Comparison of ENCODE assay signal across 22 cellular contexts in genomic region chr10:100982916-100983830, GRCh38. TPM values are rescaled to one million over a fixed set of nuclear protein-coding genes. Genes with fewer than 3 reads are reported as not detected.
A peak's percentile ranks its signal among the peaks of the same experiment; 100 is the strongest.
DNase-seq lines count a peak whose midpoint lies in the region; ATAC-seq and TF ChIP-seq lines count a peak whose summit lies in the region.
"Had no signal": no experiment of that assay in that cellular context is flagged by ENCODE, and none has a peak within 500 bp of the region (broad histone marks: within the 10 kb centered on the region; RNA-seq: fewer than 3 reads in every experiment).

No MANE protein-coding gene starts in this region.

- H3K4me3 ChIP-seq in HUES6 (ENCODE audit: low read depth, low read length) (no peak overlapping the region), endodermal cell (ENCODE audit: low read length) (no peak overlapping the region), ovary (no peak overlapping the region)
- H3K4me3 ChIP-seq: GM23338, lung, SJSA1, thyroid gland had no signal

- no peak for TF ChIP-seq CTCF in CD14-positive monocyte (IDR thresholded peaks at IDR 0.05)
- no peak for TF ChIP-seq CTCF in endodermal cell (conservative IDR thresholded peaks at IDR 0.05)
- TF ChIP-seq CTCF in ovary (IDR thresholded peaks at IDR 0.05), result no peak
- no peak for TF ChIP-seq CTCF in glutamatergic neuron (IDR thresholded peaks at IDR 0.05; ENCODE audit: partially characterized antibody, unreplicated experiment)

- H3K9me3 Mint-ChIP-seq in CD14-positive monocyte (peaks cover 0 to 6% (median 3%) of the 10 kb centered on the region in 7 donors), endodermal cell (no peaks in the 10 kb centered on the region), glutamatergic neuron (ENCODE audit: unreplicated experiment) (peaks cover 5% of the 10 kb centered on the region)
- H3K9me3 Mint-ChIP-seq: CD4-positive, alpha-beta memory T cell; stimulated activated memory B cell treated with anti-CD40 and anti-IgM and Interleukin-4, amounts not matched to agents 10 μg/mL and 1 μg/mL and 100 μg/mL, for 72 hours had no signal

- H3K27me3 Mint-ChIP-seq in CD14-positive monocyte (ENCODE audit: low read depth in 3 of 3) (peaks cover 0 to 2% (median 2%) of the 10 kb centered on the region in 3 donors), endodermal cell (ENCODE audit: insufficient read depth) (no peaks in the 10 kb centered on the region), glutamatergic neuron (ENCODE audit: unreplicated experiment) (peaks cover 13% of the 10 kb centered on the region)
- H3K27me3 Mint-ChIP-seq: activated naive CD8-positive, alpha-beta T cell; CD4-positive, alpha-beta memory T cell; stimulated activated memory B cell treated with anti-CD40 and anti-IgM and Interleukin-4, amounts not matched to agents 10 μg/mL and 1 μg/mL and 100 μg/mL, for 72 hours had no signal

- H3K36me3 ChIP-seq in HUES6 (ENCODE audit: control insufficient read depth, insufficient read depth, low read length), result peaks cover 43% of the 10 kb centered on the region
- peaks cover 39% of the 10 kb centered on the region for H3K36me3 ChIP-seq in endodermal cell (ENCODE audit: control insufficient read depth, insufficient read depth, low read length)
- H3K36me3 ChIP-seq in ovary, result no peaks in the 10 kb centered on the region

- no peak overlapping the region for H3K27ac ChIP-seq in HUES6 (ENCODE audit: low read depth, low read length)
- no peak overlapping the region for H3K27ac ChIP-seq in endodermal cell (ENCODE audit: low read depth, low read length)
- no peak overlapping the region for H3K27ac ChIP-seq in ovary
- H3K27ac ChIP-seq: KMS-11, SJSA1, thyroid gland had no signal

- intact Hi-C loops in CD14-positive monocyte (cut with micrococcal nuclease) (loop anchor here in 1 of 2 donors (10.0 kb wide), 1 partner anchor 68 kb away; the partner anchor contains the start of gene SLF2), ovary (cut with DNase I) (no loop called here)

- TF ChIP-seq POLR2A in ovary (IDR thresholded peaks at IDR 0.05), result no peak

- no peak overlapping the region for H3K27ac Mint-ChIP-seq in CD14-positive monocyte
- H3K27ac Mint-ChIP-seq in endodermal cell, result no peak overlapping the region
- H3K27ac Mint-ChIP-seq in glutamatergic neuron (ENCODE audit: unreplicated experiment), result no peak overlapping the region
- H3K27ac Mint-ChIP-seq: activated naive CD8-positive, alpha-beta T cell; GM23338; stimulated activated memory B cell treated with anti-CD40 and anti-IgM and Interleukin-4, amounts not matched to agents 10 μg/mL and 1 μg/mL and 100 μg/mL, for 72 hours had no signal

- peaks cover 44 to 46% of the 10 kb centered on the region in 2 donors for H3K36me3 Mint-ChIP-seq in CD14-positive monocyte
- peaks cover 40% of the 10 kb centered on the region for H3K36me3 Mint-ChIP-seq in endodermal cell (ENCODE audit: low read depth)
- H3K36me3 Mint-ChIP-seq in glutamatergic neuron (ENCODE audit: unreplicated experiment), result no peaks in the 10 kb centered on the region

- ATAC-seq in HG03469 (IDR thresholded peaks at IDR 0.05; ENCODE audit: unreplicated experiment), result no peak
- no peak for ATAC-seq in activated CD4-positive, CD25-positive, alpha-beta regulatory T cell treated with anti-CD3 and anti-CD28 coated beads, Interleukin-2, amount 50 U/mL, for 24 hours
- ATAC-seq: GM23338; stimulated activated memory B cell treated with anti-CD40 and anti-IgM and Interleukin-4, amounts not matched to agents 10 μg/mL and 1 μg/mL and 100 μg/mL, for 72 hours had no signal

- TF ChIP-seq EP300 in ovary (IDR thresholded peaks at IDR 0.05), result no peak

- DNase-seq in CD14-positive monocyte (ENCODE audit: low spot score) (peak; percentile 37), endodermal cell (peak; percentile 39), ovary (peak in 4 of 5 donors; percentile 10 to 33 (median 20)), glutamatergic neuron (no peak)
- DNase-seq in stimulated activated naive CD4-positive, alpha-beta T cell treated with Interleukin-2 at 50 U/mL for 16 hours (lab: John Stamatoyannopoulos, UW), result no peak
- DNase-seq: activated CD4-positive, alpha-beta T cell treated with anti-CD3 and anti-CD28 coated beads, Interleukin-2, amount 50 U/mL, for 4 hours; CD4-positive, alpha-beta memory T cell; cortex of kidney; DMS53; MV-4-11; NCI-H1930; T-helper 2 cell; thyroid gland had no signal

- H3K9me3 ChIP-seq in HUES6 (ENCODE audit: control insufficient read depth, insufficient read depth, low read depth, low read length), result no peaks in the 10 kb centered on the region
- no peaks in the 10 kb centered on the region for H3K9me3 ChIP-seq in endodermal cell (ENCODE audit: control insufficient read depth, low read length)
- no peaks in the 10 kb centered on the region for H3K9me3 ChIP-seq in ovary
- H3K9me3 ChIP-seq: SJSA1, thyroid gland had no signal

- H3K27me3 ChIP-seq in HUES6 (ENCODE audit: control insufficient read depth, insufficient read depth, low read length) (no peaks in the 10 kb centered on the region), endodermal cell (ENCODE audit: control insufficient read depth, insufficient read depth, low read length, poor library complexity, severe bottlenecking) (no peaks in the 10 kb centered on the region), ovary (no peaks in the 10 kb centered on the region)
- H3K27me3 ChIP-seq: SJSA1, thyroid gland had no signal

- no peaks in the 10 kb centered on the region; the same call in 1 of the 2 replicates for H3K4me1 ChIP-seq in HUES6 (ENCODE audit: control insufficient read depth, insufficient read depth, low read length)
- H3K4me1 ChIP-seq in endodermal cell (ENCODE audit: control insufficient read depth, insufficient read depth, low read length), result no peaks in the 10 kb centered on the region
- H3K4me1 ChIP-seq in ovary (ENCODE audit: insufficient read depth), result peaks cover 10% of the 10 kb centered on the region

- H3K4me1 Mint-ChIP-seq in CD14-positive monocyte (peaks cover 19% of the 10 kb centered on the region), endodermal cell (peaks cover 9% of the 10 kb centered on the region), glutamatergic neuron (ENCODE audit: low read depth, unreplicated experiment) (peaks cover 7% of the 10 kb centered on the region)

- no peak overlapping the region for H3K4me3 Mint-ChIP-seq in CD14-positive monocyte
- no peak overlapping the region for H3K4me3 Mint-ChIP-seq in endodermal cell
- no peak overlapping the region for H3K4me3 Mint-ChIP-seq in glutamatergic neuron (ENCODE audit: unreplicated experiment)
- H3K4me3 Mint-ChIP-seq: activated naive CD8-positive, alpha-beta T cell; GM23338; stimulated activated memory B cell treated with anti-CD40 and anti-IgM and Interleukin-4, amounts not matched to agents 10 μg/mL and 1 μg/mL and 100 μg/mL, for 72 hours had no signal

- H3K9ac ChIP-seq in HUES6 (ENCODE audit: low read length) (peak overlapping the region; percentile 6), endodermal cell (ENCODE audit: extremely low read depth, low read length, poor library complexity, severe bottlenecking) (no peak overlapping the region)
- H3K9ac ChIP-seq: KMS-11 had no signal

- 93 to 94% methylated on average over 15 to 24 of the region's 24 CpGs for WGBS in endodermal cell (ENCODE audit: insufficient coverage in 1 of 2, insufficient read length in 1 of 2), 2 experiments
- WGBS in ovary, 3 donors, result 83 to 88% (median 85%) methylated on average over 18 to 24 of the region's 24 CpGs

RNA-seq across cellular contexts. Expression of gene MRPL43, which starts 4.1 kb away (rescaled TPM):
- polyA plus RNA-seq in CD14-positive monocyte (100 to 1,000 TPM in 1 of 2 donors, 10 to 100 TPM in 1; 98.0 to 123 TPM), ovary (100 to 1,000 TPM in 1 of 2 donors, 10 to 100 TPM in 1; 56.6 to 126 TPM)
- total RNA-seq in endodermal cell (10 to 100 TPM; 68.9 to 72.8 TPM), ovary (100 to 1,000 TPM in 1 of 7 donors, 10 to 100 TPM in 6; 68.2 to 113 (median 83.3) TPM), glutamatergic neuron (ENCODE audit: unreplicated experiment) (58.2 TPM)
- polyA plus RNA-seq in endodermal cell (2013, experiment 1 of 2), result 85.0 TPM
- 76.2 TPM for polyA plus RNA-seq in endodermal cell (2013, experiment 2 of 2)

RNA-seq across cellular contexts. Expression of gene TWNK, which starts 4.2 kb away (rescaled TPM):
- under 1 TPM; 0.31 to 0.69 TPM for polyA plus RNA-seq in CD14-positive monocyte
- total RNA-seq in endodermal cell, result 10 to 100 TPM; 11.2 to 15.1 TPM
- polyA plus RNA-seq in endodermal cell (2013, experiment 1 of 2), result 13.7 TPM
- polyA plus RNA-seq in endodermal cell (2013, experiment 2 of 2), result 11.1 TPM
- 10 to 100 TPM in 4 of 7 donors, 1 to 10 TPM in 3; 2.4 to 13.9 (median 10.7) TPM for total RNA-seq in ovary
- polyA plus RNA-seq in ovary, result 10 to 100 TPM in 1 of 2 donors, 1 to 10 TPM in 1; 5.3 to 12.5 TPM
- 10.1 TPM for total RNA-seq in glutamatergic neuron (ENCODE audit: unreplicated experiment)

RNA-seq across cellular contexts. Expression of gene SEMA4G, which starts 13.9 kb away (rescaled TPM):
- polyA plus RNA-seq in CD14-positive monocyte (not detected), ovary (10 to 100 TPM in 1 of 2 donors, 1 to 10 TPM in 1; 9.1 to 25.5 TPM)
- total RNA-seq in endodermal cell (10 to 100 TPM; 20.1 to 36.6 TPM), ovary (10 to 100 TPM in 5 of 7 donors, 1 to 10 TPM in 2; 5.9 to 24.9 (median 13.1) TPM), glutamatergic neuron (ENCODE audit: unreplicated experiment) (46.9 TPM)
- 17.0 TPM for polyA plus RNA-seq in endodermal cell (2013, experiment 1 of 2)
- polyA plus RNA-seq in endodermal cell (2013, experiment 2 of 2), result 13.1 TPM

RNA-seq across cellular contexts. Expression of gene LZTS2, which starts 16.4 kb away (rescaled TPM):
- 1 to 10 TPM; 2.8 to 3.3 TPM for polyA plus RNA-seq in CD14-positive monocyte
- total RNA-seq in endodermal cell, result 10 to 100 TPM; 76.8 to 85.9 TPM
- 81.0 TPM for polyA plus RNA-seq in endodermal cell (2013, experiment 1 of 2)
- polyA plus RNA-seq in endodermal cell (2013, experiment 2 of 2), result 75.3 TPM
- total RNA-seq in ovary, result 100 to 1,000 TPM in 2 of 7 donors, 10 to 100 TPM in 5; 60.6 to 121 (median 77.4) TPM
- 10 to 100 TPM in 1 of 2 donors, 1 to 10 TPM in 1; 9.4 to 93.9 TPM for polyA plus RNA-seq in ovary
- 56.7 TPM for total RNA-seq in glutamatergic neuron (ENCODE audit: unreplicated experiment)

RNA-seq across cellular contexts. Expression of gene PDZD7, which starts 47.8 kb away (rescaled TPM):
- polyA plus RNA-seq in CD14-positive monocyte, result not detected
- total RNA-seq in endodermal cell, result 1 to 10 TPM in 1 of 2 donors, under 1 TPM in 1; 0.49 to 1.1 TPM
- 0.53 TPM for polyA plus RNA-seq in endodermal cell (2013, experiment 1 of 2)
- 0.50 TPM for polyA plus RNA-seq in endodermal cell (2013, experiment 2 of 2)
- total RNA-seq in ovary, result 1 to 10 TPM in 2 of 7 donors, under 1 TPM in 5; 0.56 to 1.2 (median 0.74) TPM
- polyA plus RNA-seq in ovary, result under 1 TPM; 0.07 to 0.44 TPM
- 1.5 TPM for total RNA-seq in glutamatergic neuron (ENCODE audit: unreplicated experiment)

Comparison
In these comparisons a context has a peak if more than half of its experiments do, and no peak if none do; other contexts are left out.
1. DNase-seq: peak in CD14-positive monocyte (single experiment), endodermal cell (single experiment) and ovary (4 of 5); none in glutamatergic neuron (single experiment) and stimulated activated naive CD4-positive, alpha-beta T cell treated with Interleukin-2 at 50 U/mL for 16 hours (single experiment).